In the genomic region with DNA sequence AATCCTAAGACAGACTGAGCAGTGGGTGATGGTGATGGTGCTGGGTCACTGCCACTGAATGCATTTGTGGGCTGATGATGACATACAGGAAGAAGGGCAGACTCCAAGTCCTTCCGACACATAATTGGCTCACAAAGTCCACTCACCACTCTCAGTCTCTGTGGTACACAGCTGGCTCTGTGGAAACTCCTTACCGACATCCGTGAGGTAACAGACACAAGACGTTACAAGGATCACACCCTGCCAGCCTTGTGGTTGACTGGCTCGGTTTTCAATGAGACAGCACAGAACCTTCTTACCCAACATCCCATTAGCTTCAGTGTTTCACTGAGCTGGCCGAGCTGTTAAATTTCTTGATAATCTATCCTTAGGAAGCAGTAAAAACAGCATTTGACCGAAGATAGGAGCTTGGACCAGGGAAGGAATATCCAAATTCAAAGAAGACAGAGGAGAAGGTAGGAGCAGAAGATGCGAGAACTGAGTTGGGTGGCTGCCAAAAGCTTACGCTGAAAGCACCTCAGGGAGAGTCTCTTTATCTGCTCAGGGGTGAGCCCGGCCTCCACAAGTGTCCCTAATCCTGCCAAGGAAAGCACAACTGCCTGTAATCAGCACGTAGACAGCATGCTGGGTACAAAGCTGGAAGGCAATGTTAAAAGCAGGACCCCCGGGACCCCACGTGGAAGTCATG, we compare ENCODE assay signal across 9 cellular contexts. TPM values are rescaled to one million over a fixed set of nuclear protein-coding genes. Genes with fewer than 3 reads are reported as not detected.
DNase-seq lines count a peak whose midpoint lies in the region; ATAC-seq lines count a peak whose summit lies in the region.
"Had no signal": no experiment of that assay in that cellular context is flagged by ENCODE, and none has a peak within 500 bp of the region (broad histone marks: within the 10 kb centered on the region; RNA-seq: fewer than 3 reads in every experiment).

No MANE protein-coding gene starts in this region.

- H3K9me3 ChIP-seq in SJCRH30 (replicated peaks): no peaks in the 10 kb centered on the region

- DNase-seq in activated CD4-positive, alpha-beta T cell treated with anti-CD3 and anti-CD28 coated beads for 48 hours: peak; percentile 40
- DNase-seq in activated CD4-positive, alpha-beta T cell treated with anti-CD3 and anti-CD28 coated beads, Interleukin-2, amount 50 U/mL, for 1 hour: no peak
- DNase-seq in activated CD8-positive, alpha-beta T cell treated with anti-CD3 and anti-CD28 coated beads, Interleukin-2, amount 10 ng/mL, durations not matched to agents 7 days and 5 days: peak; percentile 90
- DNase-seq in renal cortical epithelial cell (ENCODE audit: low read depth): peak; percentile 72
- no peak for DNase-seq in retina
- no peak for DNase-seq in SJCRH30

- H3K27me3 Mint-ChIP-seq in activated CD8-positive, alpha-beta T cell treated with anti-CD3 and anti-CD28 coated beads, Interleukin-2, amount 10 ng/mL, durations not matched to agents 7 days and 5 days (ENCODE audit: low read depth): no peaks in the 10 kb centered on the region

- POLR2A ChIA-PET in activated CD8-positive, alpha-beta T cell treated with anti-CD3 and anti-CD28 coated beads, Interleukin-2, amount 10 ng/mL, durations not matched to agents 7 days and 5 days (lab: Charles Lee): interaction anchor here (1.1 to 6.1 kb wide), 5 partner anchors 10 to 372 kb away, joined by 3 to 66 read pairs (median 7); partner anchors contain the start of genes JMJD6, METTL23, MFSD11 and SRSF2

- H3K27me3 ChIP-seq in SJCRH30: no peaks in the 10 kb centered on the region

- H3K9me3 Mint-ChIP-seq in activated CD8-positive, alpha-beta T cell treated with anti-CD3 and anti-CD28 coated beads, Interleukin-2, amount 10 ng/mL, durations not matched to agents 7 days and 5 days (ENCODE audit: insufficient read depth): no peaks in the 10 kb centered on the region

- peaks cover 67% of the 10 kb centered on the region for H3K4me1 Mint-ChIP-seq in activated CD8-positive, alpha-beta T cell treated with anti-CD3 and anti-CD28 coated beads, Interleukin-2, amount 10 ng/mL, durations not matched to agents 7 days and 5 days (ENCODE audit: low read depth)

- H3K27ac Mint-ChIP-seq in activated CD8-positive, alpha-beta T cell treated with anti-CD3 and anti-CD28 coated beads, Interleukin-2, amount 10 ng/mL, durations not matched to agents 7 days and 5 days: peak overlapping the region; percentile 91

- CTCF ChIA-PET in activated CD8-positive, alpha-beta T cell treated with anti-CD3 and anti-CD28 coated beads, Interleukin-2, amount 10 ng/mL, durations not matched to agents 7 days and 5 days (lab: Charles Lee): interaction anchor here (0.8 to 7.1 kb wide), 10 partner anchors 8 to 217 kb away, joined by 3 to 126 read pairs (median 4); partner anchors contain the start of genes JMJD6, METTL23, MFSD11 and SRSF2

- peak; percentile 87 for ATAC-seq in activated CD8-positive, alpha-beta T cell treated with anti-CD3 and anti-CD28 coated beads, Interleukin-2, amount 10 ng/mL, durations not matched to agents 7 days and 5 days
- peak; percentile 42 for ATAC-seq in esophagus mucosa
- no peak for ATAC-seq in HG03432 (IDR thresholded peaks at IDR 0.05; ENCODE audit: unreplicated experiment)

- H3K4me3 Mint-ChIP-seq in activated CD8-positive, alpha-beta T cell treated with anti-CD3 and anti-CD28 coated beads, Interleukin-2, amount 10 ng/mL, durations not matched to agents 7 days and 5 days: peak overlapping the region; percentile 46

- H3K36me3 ChIP-seq in SJCRH30: peaks cover 65% of the 10 kb centered on the region

- peaks cover 5% of the 10 kb centered on the region for H3K4me1 ChIP-seq in SJCRH30

- H3K27ac ChIP-seq in SJCRH30: no peak overlapping the region
- H3K27ac ChIP-seq: C4-2B had no signal

- H3K4me3 ChIP-seq in SJCRH30: no peak overlapping the region

- H3K36me3 Mint-ChIP-seq in activated CD8-positive, alpha-beta T cell treated with anti-CD3 and anti-CD28 coated beads, Interleukin-2, amount 10 ng/mL, durations not matched to agents 7 days and 5 days (ENCODE audit: low read depth): peaks cover 69% of the 10 kb centered on the region

RNA-seq across cellular contexts. Expression of gene MXRA7, which starts 5.5 kb away (rescaled TPM):
- total RNA-seq in activated CD8-positive, alpha-beta T cell treated with anti-CD3 and anti-CD28 coated beads, Interleukin-2, amount 10 ng/mL, durations not matched to agents 7 days and 5 days: 10 to 100 TPM; 12.4 to 13.3 TPM
- total RNA-seq in esophagus mucosa (32.3 TPM), renal cortical epithelial cell (152 and 286 TPM in 2 replicates)
- 245 and 247 TPM in 2 replicates for total RNA-seq in SJCRH30 (2014; rRNA removed; shearing (Covaris generic))

RNA-seq across cellular contexts. Expression of gene JMJD6, which starts 10.1 kb away (rescaled TPM):
- 10 to 100 TPM; 59.3 to 61.2 TPM for total RNA-seq in activated CD8-positive, alpha-beta T cell treated with anti-CD3 and anti-CD28 coated beads, Interleukin-2, amount 10 ng/mL, durations not matched to agents 7 days and 5 days
- 11.0 TPM for total RNA-seq in esophagus mucosa
- 18.2 and 18.4 TPM in 2 replicates for total RNA-seq in renal cortical epithelial cell
- 36.4 and 39.8 TPM in 2 replicates for total RNA-seq in SJCRH30 (2014; rRNA removed; shearing (Covaris generic))

RNA-seq across cellular contexts. Expression of gene METTL23, which starts 10.3 kb away (rescaled TPM):
- 10 to 100 TPM; 39.6 to 44.7 TPM for total RNA-seq in activated CD8-positive, alpha-beta T cell treated with anti-CD3 and anti-CD28 coated beads, Interleukin-2, amount 10 ng/mL, durations not matched to agents 7 days and 5 days
- total RNA-seq in esophagus mucosa (17.8 TPM), renal cortical epithelial cell (27.0 and 31.6 TPM in 2 replicates)
- 33.3 and 39.5 TPM in 2 replicates for total RNA-seq in SJCRH30 (2014; rRNA removed; shearing (Covaris generic))

RNA-seq across cellular contexts. Expression of gene SRSF2, which starts 20.8 kb away (rescaled TPM):
- 100 to 1,000 TPM; 420 to 444 TPM for total RNA-seq in activated CD8-positive, alpha-beta T cell treated with anti-CD3 and anti-CD28 coated beads, Interleukin-2, amount 10 ng/mL, durations not matched to agents 7 days and 5 days
- total RNA-seq in esophagus mucosa (162 TPM), renal cortical epithelial cell (121 and 147 TPM in 2 replicates)
- total RNA-seq in SJCRH30 (2014; rRNA removed; shearing (Covaris generic)): 516 and 599 TPM in 2 replicates

RNA-seq across cellular contexts. Expression of gene MFSD11, which starts 21.6 kb away (rescaled TPM):
- total RNA-seq in activated CD8-positive, alpha-beta T cell treated with anti-CD3 and anti-CD28 coated beads, Interleukin-2, amount 10 ng/mL, durations not matched to agents 7 days and 5 days: 10 to 100 TPM; 22.1 to 22.8 TPM
- total RNA-seq in esophagus mucosa (22.6 TPM), renal cortical epithelial cell (21.1 and 23.1 TPM in 2 replicates)
- total RNA-seq in SJCRH30 (2014; rRNA removed; shearing (Covaris generic)): 35.5 and 40.4 TPM in 2 replicates

Comparison
In these comparisons a context has a peak if more than half of its experiments do, and no peak if none do; other contexts are left out.
1. DNase-seq: peak in activated CD4-positive, alpha-beta T cell treated with anti-CD3 and anti-CD28 coated beads for 48 hours (single experiment), activated CD8-positive, alpha-beta T cell treated with anti-CD3 and anti-CD28 coated beads, Interleukin-2, amount 10 ng/mL, durations not matched to agents 7 days and 5 days (single experiment) and renal cortical epithelial cell (single experiment); none in activated CD4-positive, alpha-beta T cell treated with anti-CD3 and anti-CD28 coated beads, Interleukin-2, amount 50 U/mL, for 1 hour (single experiment), retina (single experiment) and SJCRH30 (0 of 2).